In genomic region chr9:118271936-118272335, GRCh38 we compare ENCODE assay signal across 16 cellular contexts.
DNase-seq lines count a peak whose midpoint lies in the region; ATAC-seq, FAIRE-seq and TF ChIP-seq lines count a peak whose summit lies in the region.
"Had no signal": no experiment of that assay in that cellular context is flagged by ENCODE, and none has a peak within 500 bp of the region (broad histone marks: within the 10 kb centered on the region; RNA-seq: fewer than 3 reads in every experiment).

No MANE protein-coding gene starts in this region.

- H3K9me3 Mint-ChIP-seq in astrocyte (ENCODE audit: unreplicated experiment) (no peaks in the 10 kb centered on the region), CD14-positive monocyte (no peaks in the 10 kb centered on the region)

- H3K4me3 Mint-ChIP-seq in astrocyte (ENCODE audit: unreplicated experiment) (no peak overlapping the region), CD14-positive monocyte (no peak overlapping the region)

- H3K79me2 ChIP-seq in PC-3 (ENCODE audit: low read length): no peaks in the 10 kb centered on the region
- no peaks in the 10 kb centered on the region for H3K79me2 ChIP-seq in astrocyte (ENCODE audit: insufficient read depth, low read length)
- H3K79me2 ChIP-seq in OCI-LY7 (ENCODE audit: insufficient read depth, low read depth, low read length): no peaks in the 10 kb centered on the region

- H3K4me1 Mint-ChIP-seq in astrocyte (ENCODE audit: low read depth, unreplicated experiment) (no peaks in the 10 kb centered on the region), CD14-positive monocyte (no peaks in the 10 kb centered on the region)

- H3K4me3 ChIP-seq in PC-3 (ENCODE audit: low read length) (no peak overlapping the region), astrocyte (ENCODE audit: insufficient read depth, low read depth, low read length) (no peak overlapping the region), retinal pigment epithelial cell (ENCODE audit: low read length) (no peak overlapping the region), OCI-LY7 (ENCODE audit: low read depth, low read length, poor library complexity, severe bottlenecking) (no peak overlapping the region)
- H3K4me3 ChIP-seq: HAP-1, Peyer's patch had no signal

- H3K9me2 ChIP-seq in PC-3 (replicated peaks; ENCODE audit: low read length) (no peaks in the 10 kb centered on the region), OCI-LY7 (ENCODE audit: insufficient read depth, low read length) (no peaks in the 10 kb centered on the region; the same call in 1 of the 2 replicates)

- H3K4me2 ChIP-seq in PC-3 (ENCODE audit: low read length): no peak overlapping the region
- H3K4me2 ChIP-seq in astrocyte (ENCODE audit: low read length): no peak overlapping the region
- no peak overlapping the region for H3K4me2 ChIP-seq in OCI-LY7 (ENCODE audit: low read length)

- H4K20me1 ChIP-seq in PC-3 (ENCODE audit: low read length) (no peaks in the 10 kb centered on the region), astrocyte (ENCODE audit: insufficient read depth, low read length) (no peaks in the 10 kb centered on the region), OCI-LY7 (ENCODE audit: insufficient read depth, low read length) (no peaks in the 10 kb centered on the region)

- H3K36me3 ChIP-seq in PC-3 (ENCODE audit: low read depth, low read length) (no peaks in the 10 kb centered on the region), astrocyte (ENCODE audit: insufficient read depth, low read length) (no peaks in the 10 kb centered on the region), OCI-LY7 (ENCODE audit: insufficient read depth, low read length) (no peaks in the 10 kb centered on the region)
- H3K36me3 ChIP-seq: HAP-1, Peyer's patch had no signal

- TF ChIP-seq CTCF in PC-3 (conservative IDR thresholded peaks at IDR 0.05; ENCODE audit: low read depth, low read length): no peak
- no peak for TF ChIP-seq CTCF in astrocyte (IDR thresholded peaks at IDR 0.05; ENCODE audit: insufficient read depth, low read depth, low read length)
- no peak for TF ChIP-seq CTCF in retinal pigment epithelial cell (conservative IDR thresholded peaks at IDR 0.05; ENCODE audit: low read depth, low read length)
- TF ChIP-seq CTCF in CD14-positive monocyte (IDR thresholded peaks at IDR 0.05): no peak
- TF ChIP-seq CTCF in OCI-LY7 (conservative IDR thresholded peaks at IDR 0.05; ENCODE audit: low read length): no peak

- H2AFZ ChIP-seq in PC-3 (ENCODE audit: low read length) (no peak overlapping the region), astrocyte (ENCODE audit: low read depth, low read length) (no peak overlapping the region), OCI-LY7 (ENCODE audit: low read length) (no peak overlapping the region)

- no peak for ATAC-seq in PC-3

- H3K27ac ChIP-seq in PC-3 (ENCODE audit: low read length): no peak overlapping the region
- H3K27ac ChIP-seq in astrocyte (ENCODE audit: low read depth, low read length): no peak overlapping the region
- no peak overlapping the region for H3K27ac ChIP-seq in OCI-LY7 (ENCODE audit: low read depth, low read length, poor library complexity, severe bottlenecking)
- H3K27ac ChIP-seq: C4-2B, Peyer's patch had no signal

- BruUV-seq in PC-3 (replicated peaks; lab: Mats Ljungman, UMichigan) (no TSS peak), OCI-LY7 (replicated peaks; lab: Mats Ljungman, UMichigan) (no TSS peak)

- H3F3A ChIP-seq in PC-3 (ENCODE audit: low read length, unreplicated experiment): no peaks in the 10 kb centered on the region

- H3K27me3 ChIP-seq in PC-3 (ENCODE audit: low read length): no peaks in the 10 kb centered on the region
- H3K27me3 ChIP-seq in astrocyte (ENCODE audit: insufficient read depth, low read length): no peaks in the 10 kb centered on the region
- H3K27me3 ChIP-seq: Peyer's patch had no signal

- DNase-seq in DMS53 treated with DMSO at 0.1 percent for 48 hours (lab: John Stamatoyannopoulos, UW; ENCODE audit: unreplicated experiment) (peak; percentile 32), PC-3 (peak; percentile 17), astrocyte (ENCODE audit: low read depth) (peak; percentile 17), retinal pigment epithelial cell (ENCODE audit: low read depth) (peak; percentile 3), CD14-positive monocyte (ENCODE audit: low spot score) (no peak), NCI-H345 treated with DMSO at 0.1 percent for 48 hours (lab: John Stamatoyannopoulos, UW; ENCODE audit: unreplicated experiment) (no peak), NCI-H1436 (lab: John Stamatoyannopoulos, UW) (no peak), OCI-LY7 (ENCODE audit: low spot score) (no peak)
- DNase-seq: COR-L47, NCI-H1417 treated with DMSO at 0.1 percent for 48 hours, NCI-H2029, NCI-H2171, NCI-H446 treated with DMSO at 0.1 percent for 48 hours, Peyer's patch had no signal

- FAIRE-seq in astrocyte (lab: Jason Lieb, UNC): no peak

- H3K27ac Mint-ChIP-seq in astrocyte (ENCODE audit: unreplicated experiment): no peak overlapping the region
- H3K27ac Mint-ChIP-seq in CD14-positive monocyte: no peak overlapping the region

- H3K9me3 ChIP-seq in PC-3 (ENCODE audit: low read length) (no peaks in the 10 kb centered on the region), astrocyte (ENCODE audit: insufficient read depth, low read depth, low read length) (no peaks in the 10 kb centered on the region), OCI-LY7 (ENCODE audit: low read length) (no peaks in the 10 kb centered on the region)
- H3K9me3 ChIP-seq: HAP-1, Peyer's patch had no signal

- H3K27me3 Mint-ChIP-seq in astrocyte (ENCODE audit: low read depth, unreplicated experiment) (no peaks in the 10 kb centered on the region), CD14-positive monocyte (ENCODE audit: low read depth in 3 of 3) (no peaks in the 10 kb centered on the region)

- intact Hi-C loops in PC-3 (cut with micrococcal nuclease): no loop called here
- intact Hi-C loops in CD14-positive monocyte (cut with micrococcal nuclease): no loop called here
- intact Hi-C loops in OCI-LY7 (cut with micrococcal nuclease; ENCODE audit: unreplicated experiment): no loop called here

- POLR2A ChIA-PET in PC-3 (lab: Charles Lee; ENCODE audit: unreplicated experiment): no interaction called here
- POLR2A ChIA-PET in OCI-LY7 (lab: Charles Lee): interaction anchor here (0.6 to 1.5 kb wide), 2 partner anchors 13 to 72 kb away, joined by 4 to 6 read pairs; no protein-coding TSS in a partner anchor

- no peaks in the 10 kb centered on the region for H3K4me1 ChIP-seq in PC-3 (ENCODE audit: insufficient read depth, low read length)
- H3K4me1 ChIP-seq in astrocyte (ENCODE audit: insufficient read depth, low read length): no peaks in the 10 kb centered on the region
- no peaks in the 10 kb centered on the region for H3K4me1 ChIP-seq in OCI-LY7 (ENCODE audit: insufficient read depth, low read length, poor library complexity, severe bottlenecking)
- H3K4me1 ChIP-seq: HAP-1, Peyer's patch had no signal

- H3K9ac ChIP-seq in PC-3 (ENCODE audit: low read length) (no peak overlapping the region), astrocyte (ENCODE audit: low read length) (no peak overlapping the region)

- no peaks in the 10 kb centered on the region for H3K36me3 Mint-ChIP-seq in astrocyte (ENCODE audit: low read depth, unreplicated experiment)
- H3K36me3 Mint-ChIP-seq in CD14-positive monocyte: no peaks in the 10 kb centered on the region

- CTCF ChIA-PET in PC-3 (lab: Charles Lee): no interaction called here
- CTCF ChIA-PET in OCI-LY7 (lab: Charles Lee; ENCODE audit: unreplicated experiment): no interaction called here

Comparison
In these comparisons a context has a peak if more than half of its experiments do, and no peak if none do; other contexts are left out.
1. DNase-seq: peak in DMS53 treated with DMSO at 0.1 percent for 48 hours (single experiment), PC-3 (single experiment), astrocyte (single experiment) and retinal pigment epithelial cell (single experiment); none in CD14-positive monocyte (single experiment), NCI-H345 treated with DMSO at 0.1 percent for 48 hours (single experiment), NCI-H1436 (single experiment) and OCI-LY7 (single experiment).